ENCODE assay signal across 8 cellular contexts in the genomic region with DNA sequence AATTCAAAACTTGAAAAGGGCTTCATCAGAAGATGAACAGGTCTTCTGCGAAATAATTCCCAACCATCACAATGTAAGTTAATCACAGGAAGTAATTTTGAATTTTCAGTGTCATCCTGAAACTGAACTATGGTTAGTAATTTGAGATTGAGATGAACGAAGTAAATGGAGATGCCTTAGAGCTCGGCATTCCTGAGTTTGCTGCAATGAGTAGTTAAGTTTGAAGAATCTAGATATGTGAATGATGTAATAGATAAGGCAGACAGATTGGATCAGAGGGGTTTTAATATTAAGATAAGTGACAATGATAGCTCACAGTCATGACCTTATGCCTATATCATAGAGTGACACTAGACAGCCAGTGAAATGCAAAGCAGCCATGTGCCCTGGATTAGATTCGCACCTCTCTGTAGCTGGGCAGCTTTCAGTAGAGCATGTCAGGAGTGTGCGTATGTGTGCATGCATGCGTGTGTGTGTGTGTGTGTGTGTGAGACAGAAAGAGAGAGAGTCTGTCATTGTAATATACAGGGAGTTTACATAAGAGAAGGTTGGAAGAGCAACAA.
DNase-seq lines count a peak whose midpoint lies in the region; ATAC-seq and TF ChIP-seq lines count a peak whose summit lies in the region.

No MANE protein-coding gene starts in this region.

- H3K27ac ChIP-seq in left lung: no peak overlapping the region

- DNase-seq in left lung (no peak), NCI-H774 (lab: John Stamatoyannopoulos, UW) (no peak), inferior parietal cortex (ENCODE audit: extremely low spot score) (no peak), putamen (ENCODE audit: low spot score) (no peak)
- no peak for DNase-seq in stimulated activated CD4-positive, alpha-beta T cell treated with anti-CD3 and anti-CD28 coated beads, Interleukin-12 subunit alpha, Interleukin-12 subunit beta, amount 100 ng/mL, for 4 hours

- ATAC-seq in GM18505 (IDR thresholded peaks at IDR 0.05; ENCODE audit: unreplicated experiment): peak; percentile 66
- peak; percentile 60 for ATAC-seq in GM21576 (IDR thresholded peaks at IDR 0.05; ENCODE audit: unreplicated experiment)
- ATAC-seq in left lung: peak; percentile 10

- peaks cover 9 to 17% of the 10 kb centered on the region in 2 donors for H3K4me1 ChIP-seq in left lung

- H3K36me3 ChIP-seq in left lung: no peaks in the 10 kb centered on the region

- H3K27me3 Mint-ChIP-seq in IgD-negative memory B cell: peaks cover 3% of the 10 kb centered on the region

- intact Hi-C loops in left lung (cut with DNase I): no loop called here

- no peaks in the 10 kb centered on the region for H3K9me3 ChIP-seq in left lung

- H3K36me3 Mint-ChIP-seq in IgD-negative memory B cell: no peaks in the 10 kb centered on the region

- H3K9me3 Mint-ChIP-seq in IgD-negative memory B cell: no peaks in the 10 kb centered on the region

- peak overlapping the region in 3 of 4 donors; percentile 2 to 23 (median 10) for H3K4me3 Mint-ChIP-seq in IgD-negative memory B cell

- no peak for TF ChIP-seq CTCF in left lung (IDR thresholded peaks at IDR 0.05)

- H3K4me3 ChIP-seq in left lung: no peak overlapping the region

- peaks cover 27 to 55% (median 30%) of the 10 kb centered on the region in 3 donors for H3K4me1 Mint-ChIP-seq in IgD-negative memory B cell

- TF ChIP-seq POLR2A in GM18505 (IDR thresholded peaks at IDR 0.05; ENCODE audit: borderline replicate concordance, extremely low read depth, insufficient read depth, insufficient read length): no peak

- no peaks in the 10 kb centered on the region for H3K27me3 ChIP-seq in left lung

- peak overlapping the region; percentile 40 to 83 (median 65) for H3K27ac Mint-ChIP-seq in IgD-negative memory B cell

Comparison
In these comparisons a context has a peak if more than half of its experiments do, and no peak if none do; other contexts are left out.
1. ATAC-seq: peak in every context shown above with its lines; median percentile 66 in GM18505; 60 in GM21576; 10 in left lung.